ENCODE assay signal across 10 cellular contexts in the genomic region with DNA sequence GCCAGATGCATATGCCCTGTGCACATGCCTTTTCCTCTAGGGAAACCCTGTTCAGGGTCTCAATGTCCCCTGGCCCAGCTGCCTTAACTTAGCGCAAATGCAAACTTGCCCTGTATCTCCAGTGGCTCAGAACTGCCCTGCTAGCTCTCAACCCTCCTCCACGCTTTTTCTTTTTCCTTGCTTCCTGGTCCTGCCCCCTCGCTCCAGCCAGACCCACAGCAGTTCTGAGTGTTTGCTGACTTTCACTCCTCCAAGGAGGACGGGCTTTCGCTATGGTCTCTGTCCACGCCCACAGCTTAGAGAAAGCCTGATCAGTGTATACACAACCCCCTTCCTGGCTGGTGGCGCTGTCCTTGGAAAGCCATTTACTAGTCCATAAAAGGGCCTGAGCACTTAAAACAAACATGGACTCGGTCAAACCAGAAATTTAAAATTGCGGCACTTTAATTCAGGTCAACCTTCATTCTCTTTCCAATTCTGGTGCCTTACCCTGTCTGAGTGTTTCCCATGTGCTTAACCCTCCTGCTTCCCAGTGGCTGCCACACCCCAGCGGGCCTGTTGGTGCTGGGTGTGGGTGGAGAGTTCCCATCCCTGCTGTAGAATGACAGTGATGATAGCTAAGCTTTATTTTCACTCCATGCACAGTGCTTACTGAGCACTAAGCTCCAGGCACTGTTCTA. TPM values are rescaled to one million over a fixed set of nuclear protein-coding genes. Genes with fewer than 3 reads are reported as not detected.
DNase-seq lines count a peak whose midpoint lies in the region; ATAC-seq and TF ChIP-seq lines count a peak whose summit lies in the region.
"Had no signal": no experiment of that assay in that cellular context is flagged by ENCODE, and none has a peak within 500 bp of the region (broad histone marks: within the 10 kb centered on the region; RNA-seq: fewer than 3 reads in every experiment).

No MANE protein-coding gene starts in this region.

- no peaks in the 10 kb centered on the region for H4K20me1 ChIP-seq in PC-3 (ENCODE audit: low read length)

- no peak overlapping the region for H3K27ac ChIP-seq in PC-3 (ENCODE audit: low read length)
- H3K27ac ChIP-seq in foreskin keratinocyte = no peak overlapping the region
- H3K27ac ChIP-seq in parathyroid adenoma = no peak overlapping the region

- no peaks in the 10 kb centered on the region for H3K36me3 Mint-ChIP-seq in activated naive CD4-positive, alpha-beta T cell treated with anti-CD3 and anti-CD28 coated beads, Interleukin-2, amount 50 U/mL, for 72 hours
- H3K36me3 Mint-ChIP-seq in immature natural killer cell = no peaks in the 10 kb centered on the region

- H3F3A ChIP-seq in PC-3 (ENCODE audit: low read length, unreplicated experiment) = no peaks in the 10 kb centered on the region

- no peaks in the 10 kb centered on the region for H3K27me3 ChIP-seq in PC-3 (ENCODE audit: low read length)
- no peaks in the 10 kb centered on the region for H3K27me3 ChIP-seq in foreskin keratinocyte
- H3K27me3 ChIP-seq in parathyroid adenoma (ENCODE audit: control insufficient read depth, insufficient read depth, low read length) = no peaks in the 10 kb centered on the region

- H3K36me3 ChIP-seq in PC-3 (ENCODE audit: low read depth, low read length) (no peaks in the 10 kb centered on the region), parathyroid adenoma (ENCODE audit: control insufficient read depth, insufficient read depth, low read length) (no peaks in the 10 kb centered on the region)

- no peaks in the 10 kb centered on the region for H3K9me3 ChIP-seq in PC-3 (ENCODE audit: low read length)
- no peaks in the 10 kb centered on the region for H3K9me3 ChIP-seq in parathyroid adenoma (ENCODE audit: control insufficient read depth, low read length)

- DNase-seq in DMS153 treated with DMSO at 0.1 percent for 48 hours (lab: John Stamatoyannopoulos, UW; ENCODE audit: unreplicated experiment) (peak; percentile 42), PC-3 (peak; percentile 72), foreskin keratinocyte (peak in 1 of 2 donors; percentile 36), immature natural killer cell (no peak), NCI-H2196 (lab: John Stamatoyannopoulos, UW; ENCODE audit: unreplicated experiment) (no peak), superior temporal gyrus (ENCODE audit: extremely low spot score) (no peak)
- DNase-seq in activated naive CD4-positive, alpha-beta T cell treated with anti-CD3 and anti-CD28 coated beads, Interleukin-2, amount 50 U/mL, for 72 hours (ENCODE audit: low spot score in 2 of 2) = no peak
- DNase-seq: activated CD4-positive, alpha-beta memory T cell treated with anti-CD3 and anti-CD28 coated beads, Interleukin-2, amount 10 ng/mL, durations not matched to agents 7 days and 5 days had no signal

- TF ChIP-seq CTCF in PC-3 (conservative IDR thresholded peaks at IDR 0.05; ENCODE audit: low read depth, low read length) (peak; percentile 32; the same call in 1 of the 2 replicates), foreskin keratinocyte (conservative IDR thresholded peaks at IDR 0.05) (peak; percentile 19), parathyroid adenoma (IDR thresholded peaks at IDR 0.05) (no peak)

- H3K79me2 ChIP-seq in PC-3 (ENCODE audit: low read length) (no peaks in the 10 kb centered on the region), parathyroid adenoma (no peaks in the 10 kb centered on the region)

- peaks cover 0 to 6% of the 10 kb centered on the region in 2 donors for H3K4me1 Mint-ChIP-seq in immature natural killer cell

- peaks cover 0 to 4% (median 0%) of the 10 kb centered on the region in 3 donors for H3K27me3 Mint-ChIP-seq in immature natural killer cell (ENCODE audit: low read depth in 3 of 3)

- CTCF ChIA-PET in PC-3 (lab: Charles Lee) = interaction anchor here (1.2 kb wide), 1 partner anchor 86 kb away, joined by 7 read pairs; no protein-coding TSS in a partner anchor

- H3K4me3 ChIP-seq in PC-3 (ENCODE audit: low read length) (peak overlapping the region; percentile 36; the same call in 1 of the 2 replicates), parathyroid adenoma (ENCODE audit: low read depth, low read length) (no peak overlapping the region)

- BruUV-seq in PC-3 (replicated peaks; lab: Mats Ljungman, UMichigan) = no TSS peak

- no peak overlapping the region for H3K9ac ChIP-seq in PC-3 (ENCODE audit: low read length)
- H3K9ac ChIP-seq in parathyroid adenoma = no peak overlapping the region

- POLR2A ChIA-PET in PC-3 (lab: Charles Lee; ENCODE audit: unreplicated experiment) = interaction anchor here (0.6 to 1.0 kb wide), 2 partner anchors 35 to 119 kb away, joined by 3 to 6 read pairs; a partner anchor contains a TSS

- peak overlapping the region; percentile 81 for H2AFZ ChIP-seq in PC-3 (ENCODE audit: low read length)
- peak overlapping the region; percentile 51 for H2AFZ ChIP-seq in parathyroid adenoma

- H3K4me3 Mint-ChIP-seq in immature natural killer cell = no peak overlapping the region
- H3K4me3 Mint-ChIP-seq: activated CD4-positive, alpha-beta memory T cell treated with anti-CD3 and anti-CD28 coated beads, Interleukin-2, amount 10 ng/mL, durations not matched to agents 7 days and 5 days; stimulated activated naive CD8-positive, alpha-beta T cell treated with anti-CD3 and anti-CD28 coated beads, Interleukin-15, Interleukin-2, amounts not matched to agents 100 ng/mL and 50 ng/mL, for 24 hours had no signal

- peak; percentile 98 for ATAC-seq in PC-3
- ATAC-seq in foreskin keratinocyte = peak; percentile 76
- no peak for ATAC-seq in activated naive CD4-positive, alpha-beta T cell treated with anti-CD3 and anti-CD28 coated beads, Interleukin-2, amount 50 U/mL, for 72 hours

- no peaks in the 10 kb centered on the region for H3K9me2 ChIP-seq in PC-3 (replicated peaks; ENCODE audit: low read length)

- intact Hi-C loops in PC-3 (cut with micrococcal nuclease) = loop anchor here (1.0 kb wide), 1 partner anchor 19 kb away; no protein-coding TSS in a partner anchor

- H3K4me2 ChIP-seq in PC-3 (ENCODE audit: low read length) = peak overlapping the region; percentile 72
- no peak overlapping the region for H3K4me2 ChIP-seq in parathyroid adenoma (ENCODE audit: low read length)

- no peaks in the 10 kb centered on the region for H3K9me3 Mint-ChIP-seq in activated naive CD4-positive, alpha-beta T cell treated with anti-CD3 and anti-CD28 coated beads, Interleukin-2, amount 50 U/mL, for 72 hours
- H3K9me3 Mint-ChIP-seq in immature natural killer cell = no peaks in the 10 kb centered on the region
- H3K9me3 Mint-ChIP-seq: activated CD4-positive, alpha-beta memory T cell treated with anti-CD3 and anti-CD28 coated beads, Interleukin-2, amount 10 ng/mL, durations not matched to agents 7 days and 5 days; stimulated activated naive CD8-positive, alpha-beta T cell treated with anti-CD3 and anti-CD28 coated beads, Interleukin-15, Interleukin-2, amounts not matched to agents 100 ng/mL and 50 ng/mL, for 24 hours had no signal

- no peak overlapping the region for H3K27ac Mint-ChIP-seq in activated naive CD4-positive, alpha-beta T cell treated with anti-CD3 and anti-CD28 coated beads, Interleukin-2, amount 50 U/mL, for 72 hours
- no peak overlapping the region for H3K27ac Mint-ChIP-seq in immature natural killer cell
- H3K27ac Mint-ChIP-seq: activated CD4-positive, alpha-beta memory T cell treated with anti-CD3 and anti-CD28 coated beads, Interleukin-2, amount 10 ng/mL, durations not matched to agents 7 days and 5 days; stimulated activated naive CD8-positive, alpha-beta T cell treated with anti-CD3 and anti-CD28 coated beads, Interleukin-15, Interleukin-2, amounts not matched to agents 100 ng/mL and 50 ng/mL, for 24 hours had no signal

- H3K4me1 ChIP-seq in PC-3 (ENCODE audit: insufficient read depth, low read length) (peaks cover 12% of the 10 kb centered on the region), foreskin keratinocyte (no peaks in the 10 kb centered on the region), parathyroid adenoma (no peaks in the 10 kb centered on the region)

RNA-seq across cellular contexts. Expression of a gene that starts 15.6 kb away (rescaled TPM):
- total RNA-seq in PC-3 (2014; rRNA removed) (59.0 and 59.4 TPM in 2 replicates), foreskin keratinocyte (46.6 and 53.7 TPM in 2 replicates)
- polyA plus RNA-seq in foreskin keratinocyte (70.5 and 71.3 TPM in 2 replicates), immature natural killer cell (not detected)
- not detected for total RNA-seq in activated naive CD4-positive, alpha-beta T cell treated with anti-CD3 and anti-CD28 coated beads, Interleukin-2, amount 50 U/mL, for 72 hours

RNA-seq across cellular contexts. Expression of a gene that starts 35.4 kb away (rescaled TPM):
- 23.5 and 27.2 TPM in 2 replicates for total RNA-seq in PC-3 (2014; rRNA removed)
- total RNA-seq in foreskin keratinocyte = 61.6 and 62.2 TPM in 2 replicates
- 24.3 and 29.5 TPM in 2 replicates for polyA plus RNA-seq in foreskin keratinocyte
- total RNA-seq in activated naive CD4-positive, alpha-beta T cell treated with anti-CD3 and anti-CD28 coated beads, Interleukin-2, amount 50 U/mL, for 72 hours = 10 to 100 TPM; 12.4 to 13.6 TPM
- polyA plus RNA-seq in immature natural killer cell = 1 to 10 TPM in 2 of 3 donors, not detected in 1; 2.0 to 7.9 TPM

Comparison
In these comparisons a context has a peak if more than half of its experiments do, and no peak if none do; other contexts are left out.
1. DNase-seq: peak in DMS153 treated with DMSO at 0.1 percent for 48 hours (single experiment) and PC-3 (single experiment); none in activated naive CD4-positive, alpha-beta T cell treated with anti-CD3 and anti-CD28 coated beads, Interleukin-2, amount 50 U/mL, for 72 hours (0 of 2), immature natural killer cell (0 of 3), NCI-H2196 (single experiment) and superior temporal gyrus (single experiment).
2. ATAC-seq: peak in PC-3 (single experiment) and foreskin keratinocyte (single experiment); none in activated naive CD4-positive, alpha-beta T cell treated with anti-CD3 and anti-CD28 coated beads, Interleukin-2, amount 50 U/mL, for 72 hours (0 of 2).
3. RNA of a gene that starts 15.6 kb away (total RNA-seq): 59.0 to 59.4 TPM in PC-3 and 46.6 to 53.7 TPM in foreskin keratinocyte; not detected in activated naive CD4-positive, alpha-beta T cell treated with anti-CD3 and anti-CD28 coated beads, Interleukin-2, amount 50 U/mL, for 72 hours; every median in the first group is over 10 times any median in the second.